ENCODE assay signal across 18 cellular contexts in the genomic region with DNA sequence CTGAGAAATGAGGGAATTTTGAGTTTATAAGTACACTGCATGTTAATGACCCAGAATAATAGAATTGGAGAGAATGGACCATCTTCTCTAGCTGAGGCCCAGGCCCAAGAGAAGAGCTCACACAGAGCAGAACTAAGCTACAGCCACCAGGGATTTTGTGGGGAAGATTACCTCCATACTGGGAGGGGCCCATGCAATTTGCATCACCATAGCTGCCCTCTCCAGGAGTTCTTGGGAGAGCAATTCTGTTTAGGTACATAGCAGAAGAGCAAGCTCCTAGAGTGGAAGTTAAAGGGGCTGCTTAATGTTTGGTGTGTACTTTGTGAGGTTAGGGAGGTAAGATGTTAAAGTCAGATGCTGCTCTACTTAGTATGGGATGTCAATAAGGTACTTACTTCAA.
"Had no signal": no experiment of that assay in that cellular context is flagged by ENCODE, and none has a peak within 500 bp of the region (broad histone marks: within the 10 kb centered on the region; RNA-seq: fewer than 3 reads in every experiment).

No MANE protein-coding gene starts in this region.

- H3K9me3 ChIP-seq: left ventricle myocardium inferior, lower lobe of right lung, pancreas had no signal

- H3K4me1 Mint-ChIP-seq: memory B cell had no signal

- ATAC-seq: foreskin keratinocyte; left cardiac atrium; lower lobe of right lung; natural killer cell treated with Interleukin-12 subunit alpha and Interleukin-12 subunit beta and Interleukin-15 and Interleukin-18, amount 100 ng/mL, for 72 hours; pancreas; right cardiac atrium had no signal

- H3K9me3 Mint-ChIP-seq: memory B cell; natural killer cell treated with Interleukin-12 subunit alpha and Interleukin-12 subunit beta and Interleukin-15 and Interleukin-18, amount 100 ng/mL, for 72 hours had no signal

- H3K36me3 ChIP-seq: left ventricle myocardium inferior, lower lobe of right lung, pancreas had no signal

- H3K27ac ChIP-seq: foreskin keratinocyte, left ventricle myocardium inferior, lower lobe of right lung, pancreas had no signal

- H3K27me3 ChIP-seq: foreskin keratinocyte had no signal

- H3K27me3 Mint-ChIP-seq: memory B cell had no signal

- H3K4me3 ChIP-seq: left ventricle myocardium inferior, lower lobe of right lung, pancreas had no signal

- H3K4me1 ChIP-seq: foreskin keratinocyte, left ventricle myocardium inferior, lower lobe of right lung, pancreas had no signal

- H3K4me3 Mint-ChIP-seq: memory B cell; natural killer cell treated with Interleukin-12 subunit alpha and Interleukin-12 subunit beta and Interleukin-15 and Interleukin-18, amount 100 ng/mL, for 72 hours had no signal

- FAIRE-seq: endothelial cell of umbilical vein, kidney, pancreas, small intestine had no signal

- DNase-seq: erythroblast; kidney; left cardiac atrium; left ventricle myocardium inferior; lower lobe of right lung; midbrain; occipital lobe; pancreas; right cardiac atrium; small intestine; stimulated activated CD4-positive, alpha-beta T cell treated with anti-CD3 and anti-CD28 coated beads, Interleukin-12 subunit alpha, Interleukin-12 subunit beta, amount 100 ng/mL, for 4 hours; stimulated activated naive CD4-positive, alpha-beta T cell; trophoblast cell had no signal

- H3K27ac Mint-ChIP-seq: memory B cell; natural killer cell treated with Interleukin-12 subunit alpha and Interleukin-12 subunit beta and Interleukin-15 and Interleukin-18, amount 100 ng/mL, for 72 hours; progenitor cell of endocrine pancreas had no signal

- H3K36me3 Mint-ChIP-seq: memory B cell; natural killer cell treated with Interleukin-12 subunit alpha and Interleukin-12 subunit beta and Interleukin-15 and Interleukin-18, amount 100 ng/mL, for 72 hours had no signal
